Comparison of ENCODE assay signal across 27 cellular contexts in the genomic region with DNA sequence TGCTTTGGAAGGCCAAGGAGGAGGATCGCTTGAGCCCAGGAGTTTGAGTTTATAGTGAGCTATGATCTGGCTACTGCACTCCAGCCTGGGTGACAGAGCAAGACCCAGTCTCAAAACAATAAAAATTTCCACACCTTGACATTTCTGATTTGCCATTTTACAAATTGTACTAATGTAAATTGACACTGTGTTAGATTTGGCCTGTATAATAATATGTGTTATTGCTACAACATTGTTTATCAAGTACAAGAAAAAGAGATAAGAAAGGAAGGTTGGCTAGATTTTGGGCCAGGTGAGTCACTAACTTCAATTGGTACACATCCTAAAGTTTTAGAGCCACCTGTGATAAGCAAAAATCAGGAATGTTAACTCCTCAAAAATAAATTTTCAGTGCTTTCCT.
"Had no signal": no experiment of that assay in that cellular context is flagged by ENCODE, and none has a peak within 500 bp of the region (broad histone marks: within the 10 kb centered on the region; RNA-seq: fewer than 3 reads in every experiment).

No MANE protein-coding gene starts in this region.

- H3K4me1 Mint-ChIP-seq: activated CD4-positive, alpha-beta memory T cell treated with anti-CD3 and anti-CD28 coated beads, Interleukin-2, amount 10 ng/mL, durations not matched to agents 7 days and 5 days; neural progenitor cell had no signal

- H3K9me3 Mint-ChIP-seq: activated naive CD4-positive, alpha-beta T cell treated with anti-CD3 and anti-CD28 coated beads, Interleukin-2, amount 50 U/mL, for 24 hours; activated naive CD8-positive, alpha-beta T cell treated with anti-CD3 and anti-CD28 coated beads, Interleukin-2, amount 50 U/mL, for 24 hours; T-helper 1 cell treated with Interleukin-12 subunit alpha and Interleukin-12 subunit beta and Interleukin-4 antibody, amounts not matched to agents 30 μg/mL and 1 μg/mL, for 36 hours had no signal

- DNase-seq: activated CD4-positive, alpha-beta memory T cell treated with anti-CD3 and anti-CD28 coated beads, Interleukin-2, amount 10 ng/mL, durations not matched to agents 7 days and 5 days; activated CD4-positive, alpha-beta T cell treated with anti-CD3 and anti-CD28 coated beads for 1 hour; activated CD4-positive, alpha-beta T cell treated with anti-CD3 and anti-CD28 coated beads, Interleukin-2, amount 10 ng/mL, durations not matched to agents 7 days and 5 days; activated CD8-positive, alpha-beta memory T cell treated with anti-CD3 and anti-CD28 coated beads, Interleukin-2, amount 50 U/mL, for 48 hours; activated gamma-delta T cell treated with Interleukin-2 at 50 U/mL for 16 hours; activated naive CD8-positive, alpha-beta T cell treated with anti-CD3 and anti-CD28 coated beads, Interleukin-2, amount 50 U/mL, for 24 hours; activated T-cell treated with anti-CD3 and anti-CD28 coated beads, Interleukin-2, amount 50 U/mL, for 24 hours; amygdala; effector CD8-positive, alpha-beta T cell; hippocampal formation; left ventricle myocardium superior; mammary epithelial cell; naive thymus-derived CD8-positive, alpha-beta T cell; occipital lobe; posterior cingulate gyrus; right lobe of liver; SK-N-SH; stimulated activated CD4-positive, alpha-beta T cell treated with anti-CD3 and anti-CD28 coated beads, Interleukin-2, amount 100 ng/mL, for 48 hours; stimulated activated naive CD4-positive, alpha-beta T cell treated with Interleukin-2 at 50 U/mL for 16 hours; SW 1271; T-helper 9 cell; testis; upper lobe of left lung had no signal

- H3K36me3 ChIP-seq: neural progenitor cell, right lobe of liver, upper lobe of left lung, vagina had no signal

- H3K4me3 Mint-ChIP-seq: activated CD4-positive, alpha-beta memory T cell treated with anti-CD3 and anti-CD28 coated beads, Interleukin-2, amount 10 ng/mL, durations not matched to agents 7 days and 5 days; activated CD4-positive, alpha-beta T cell treated with anti-CD3 and anti-CD28 coated beads, Interleukin-2, amount 10 ng/mL, durations not matched to agents 7 days and 5 days; activated naive CD4-positive, alpha-beta T cell treated with anti-CD3 and anti-CD28 coated beads, Interleukin-2, amount 50 U/mL, for 24 hours; activated naive CD8-positive, alpha-beta T cell treated with anti-CD3 and anti-CD28 coated beads, Interleukin-2, amount 50 U/mL, for 24 hours; activated T-cell treated with anti-CD3 and anti-CD28 coated beads, Interleukin-2, amount 50 U/mL, for 24 hours; naive thymus-derived CD8-positive, alpha-beta T cell; neural progenitor cell; T-helper 1 cell treated with Interleukin-12 subunit alpha and Interleukin-12 subunit beta and Interleukin-4 antibody, amounts not matched to agents 30 μg/mL and 1 μg/mL, for 36 hours had no signal

- H3K4me1 ChIP-seq: testis, vagina had no signal

- H3K27me3 Mint-ChIP-seq: activated CD4-positive, alpha-beta memory T cell treated with anti-CD3 and anti-CD28 coated beads, Interleukin-2, amount 10 ng/mL, durations not matched to agents 7 days and 5 days; activated CD4-positive, alpha-beta T cell treated with anti-CD3 and anti-CD28 coated beads, Interleukin-2, amount 10 ng/mL, durations not matched to agents 7 days and 5 days; activated naive CD4-positive, alpha-beta T cell treated with anti-CD3 and anti-CD28 coated beads, Interleukin-2, amount 50 U/mL, for 24 hours; activated naive CD8-positive, alpha-beta T cell treated with anti-CD3 and anti-CD28 coated beads, Interleukin-2, amount 50 U/mL, for 24 hours; activated T-cell treated with anti-CD3 and anti-CD28 coated beads, Interleukin-2, amount 50 U/mL, for 24 hours; naive thymus-derived CD8-positive, alpha-beta T cell had no signal

- H3K27me3 ChIP-seq: neural progenitor cell, right lobe of liver, testis, upper lobe of left lung, vagina had no signal

- H3K36me3 Mint-ChIP-seq: activated naive CD4-positive, alpha-beta T cell treated with anti-CD3 and anti-CD28 coated beads, Interleukin-2, amount 50 U/mL, for 24 hours; naive thymus-derived CD8-positive, alpha-beta T cell had no signal

- ATAC-seq: activated naive CD8-positive, alpha-beta T cell treated with anti-CD3 and anti-CD28 coated beads, Interleukin-2, amount 50 U/mL, for 24 hours; left ventricle myocardium superior; naive thymus-derived CD8-positive, alpha-beta T cell had no signal

- H3K4me3 ChIP-seq: neural progenitor cell, right lobe of liver, testis, upper lobe of left lung, vagina had no signal

- H3K9me3 ChIP-seq: right lobe of liver, SK-N-SH, testis, upper lobe of left lung, vagina had no signal

- H3K27ac ChIP-seq: neural progenitor cell, right lobe of liver, testis, upper lobe of left lung, vagina had no signal

- H3K27ac Mint-ChIP-seq: activated CD4-positive, alpha-beta memory T cell treated with anti-CD3 and anti-CD28 coated beads, Interleukin-2, amount 10 ng/mL, durations not matched to agents 7 days and 5 days; activated CD4-positive, alpha-beta T cell treated with anti-CD3 and anti-CD28 coated beads, Interleukin-2, amount 10 ng/mL, durations not matched to agents 7 days and 5 days; activated naive CD4-positive, alpha-beta T cell treated with anti-CD3 and anti-CD28 coated beads, Interleukin-2, amount 50 U/mL, for 24 hours; activated naive CD8-positive, alpha-beta T cell treated with anti-CD3 and anti-CD28 coated beads, Interleukin-2, amount 50 U/mL, for 24 hours; activated T-cell treated with anti-CD3 and anti-CD28 coated beads, Interleukin-2, amount 50 U/mL, for 24 hours; neural progenitor cell; T-helper 1 cell treated with Interleukin-12 subunit alpha and Interleukin-12 subunit beta and Interleukin-4 antibody, amounts not matched to agents 30 μg/mL and 1 μg/mL, for 36 hours had no signal

- H3K9ac ChIP-seq: neural progenitor cell, SK-N-SH had no signal
